Comparison of ENCODE assay signal across 25 cellular contexts in genomic region chr10:111177379-111177778, GRCh38.
"Had no signal": no experiment of that assay in that cellular context is flagged by ENCODE, and none has a peak within 500 bp of the region (broad histone marks: within the 10 kb centered on the region; RNA-seq: fewer than 3 reads in every experiment).

No MANE protein-coding gene starts in this region.

- H3K4me1 Mint-ChIP-seq: neural progenitor cell; stimulated activated naive B cell treated with anti-CD40 and anti-IgM and Interleukin-4, amounts not matched to agents 10 μg/mL and 1 μg/mL and 100 μg/mL, for 72 hours had no signal

- H3K4me3 ChIP-seq: heart left ventricle, lung, neural progenitor cell, ovary, right atrium auricular region, sigmoid colon, skin epidermis, testis, tibial nerve, upper lobe of right lung, vagina had no signal

- H3K36me3 Mint-ChIP-seq: natural killer cell treated with Interleukin-12 subunit alpha and Interleukin-12 subunit beta and Interleukin-15 and Interleukin-18, amount 100 ng/mL, for 72 hours; neural progenitor cell; stimulated activated naive B cell treated with anti-CD40 and anti-IgM and Interleukin-4, amounts not matched to agents 10 μg/mL and 1 μg/mL and 100 μg/mL, for 72 hours had no signal

- H3K27ac ChIP-seq: epithelial cell of prostate, heart left ventricle, neural progenitor cell, ovary, right atrium auricular region, sigmoid colon, skin epidermis, testis, tibial nerve, upper lobe of right lung, vagina had no signal

- H3K4me3 Mint-ChIP-seq: effector memory CD8-positive, alpha-beta T cell; natural killer cell treated with Interleukin-12 subunit alpha and Interleukin-12 subunit beta and Interleukin-15 and Interleukin-18, amount 100 ng/mL, for 72 hours; neural progenitor cell; stimulated activated naive B cell treated with anti-CD40 and anti-IgM and Interleukin-4, amounts not matched to agents 10 μg/mL and 1 μg/mL and 100 μg/mL, for 72 hours; stimulated activated naive CD8-positive, alpha-beta T cell treated with anti-CD3 and anti-CD28 coated beads, Interleukin-15, amount 100 ng/mL, for 72 hours had no signal

- DNase-seq: effector memory CD8-positive, alpha-beta T cell; foreskin melanocyte; heart left ventricle; hippocampal formation; left colon; left ventricle myocardium superior; mesenchymal stem cell; midbrain; nucleus accumbens; ovary; sigmoid colon; stimulated activated CD4-positive, alpha-beta T cell treated with anti-CD3 and anti-CD28 coated beads, Interleukin-2, amount 100 ng/mL, for 24 hours; stimulated activated CD4-positive, alpha-beta T cell treated with anti-CD3 and anti-CD28 coated beads, Interleukin-4, amount 100 ng/mL, for 4 hours; stimulated activated naive B cell treated with anti-CD40 and anti-IgM and Interleukin-4, amounts not matched to agents 10 μg/mL and 1 μg/mL and 100 μg/mL, for 72 hours; stimulated activated naive CD8-positive, alpha-beta T cell treated with anti-CD3 and anti-CD28 coated beads, Interleukin-15, amount 100 ng/mL, for 72 hours; testis; upper lobe of right lung had no signal

- ATAC-seq: effector memory CD8-positive, alpha-beta T cell; heart left ventricle; left colon; left ventricle myocardium superior; natural killer cell treated with Interleukin-12 subunit alpha and Interleukin-12 subunit beta and Interleukin-15 and Interleukin-18, amount 100 ng/mL, for 72 hours; stimulated activated naive B cell treated with anti-CD40 and anti-IgM and Interleukin-4, amounts not matched to agents 10 μg/mL and 1 μg/mL and 100 μg/mL, for 72 hours; stimulated activated naive CD8-positive, alpha-beta T cell treated with anti-CD3 and anti-CD28 coated beads, Interleukin-15, amount 100 ng/mL, for 72 hours; upper lobe of right lung had no signal

- H3K27ac Mint-ChIP-seq: effector memory CD8-positive, alpha-beta T cell; natural killer cell treated with Interleukin-12 subunit alpha and Interleukin-12 subunit beta and Interleukin-15 and Interleukin-18, amount 100 ng/mL, for 72 hours; neural progenitor cell; stimulated activated naive B cell treated with anti-CD40 and anti-IgM and Interleukin-4, amounts not matched to agents 10 μg/mL and 1 μg/mL and 100 μg/mL, for 72 hours; stimulated activated naive CD8-positive, alpha-beta T cell treated with anti-CD3 and anti-CD28 coated beads, Interleukin-15, amount 100 ng/mL, for 72 hours had no signal

- H3K27me3 Mint-ChIP-seq: stimulated activated naive CD8-positive, alpha-beta T cell treated with anti-CD3 and anti-CD28 coated beads, Interleukin-15, amount 100 ng/mL, for 72 hours had no signal

- H3K9me3 Mint-ChIP-seq: effector memory CD8-positive, alpha-beta T cell; neural progenitor cell; stimulated activated naive CD8-positive, alpha-beta T cell treated with anti-CD3 and anti-CD28 coated beads, Interleukin-15, amount 100 ng/mL, for 72 hours had no signal
